ENCODE assay signal across 25 cellular contexts in the genomic region with DNA sequence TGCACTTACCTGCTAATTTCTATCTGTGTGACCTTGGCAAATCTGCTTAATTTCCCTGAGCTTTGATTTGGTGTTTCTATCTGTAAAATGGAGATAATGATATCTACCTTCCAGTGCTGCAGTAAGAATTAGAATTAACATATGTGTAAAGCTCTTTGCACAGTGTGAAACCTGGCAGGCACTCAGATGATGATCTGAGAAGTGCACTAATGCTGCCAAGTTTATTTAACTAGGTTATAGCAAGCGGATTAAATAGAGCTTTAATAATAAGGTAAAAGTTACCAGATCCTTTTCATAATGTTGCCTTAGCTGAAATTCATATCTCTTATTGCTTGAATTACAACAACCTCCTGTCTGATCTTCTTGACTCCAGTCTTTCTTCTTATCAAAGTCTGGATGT.
"Had no signal": no experiment of that assay in that cellular context is flagged by ENCODE, and none has a peak within 500 bp of the region (broad histone marks: within the 10 kb centered on the region; RNA-seq: fewer than 3 reads in every experiment).

No MANE protein-coding gene starts in this region.

- DNase-seq: activated CD4-positive, alpha-beta T cell treated with anti-CD3 and anti-CD28 coated beads for 36 hours; activated CD4-positive, alpha-beta T cell treated with anti-CD3 and anti-CD28 coated beads, Interleukin-2, amount 50 U/mL, for 4 hours; activated CD4-positive, CD25-positive, alpha-beta regulatory T cell; activated effector memory CD4-positive, alpha-beta T cell treated with Interleukin-2 at 50 U/mL for 16 hours; activated naive CD4-positive, alpha-beta T cell treated with Interleukin-2 at 50 U/mL for 16 hours; activated T-cell treated with anti-CD3 and anti-CD28 coated beads for 4 hours; activated T-cell treated with anti-CD3 and anti-CD28 coated beads, Interleukin-2, amount 50 U/mL, for 72 hours; anterior cingulate cortex; body of pancreas; foreskin fibroblast; head of caudate nucleus; hippocampal formation; left colon; mammary epithelial cell; nephron progenitor cell; ovary; retina; small intestine; stimulated activated CD4-positive, alpha-beta T cell treated with anti-CD3 and anti-CD28 coated beads, Interleukin-4, amount 100 ng/mL, for 24 hours; stimulated activated naive CD8-positive, alpha-beta T cell treated with anti-CD3 and anti-CD28 coated beads, Interleukin-15, amount 100 ng/mL, for 72 hours; tibial artery had no signal

- H3K36me3 ChIP-seq: neutrophil, ovary, prostate gland, tibial artery had no signal

- H3K27ac ChIP-seq: body of pancreas, neutrophil, ovary, prostate gland, tibial artery had no signal

- H3K27me3 ChIP-seq: body of pancreas, neutrophil, ovary, tibial artery had no signal

- H3K4me3 ChIP-seq: body of pancreas, ovary, prostate gland, tibial artery had no signal

- H3K4me1 ChIP-seq: body of pancreas, prostate gland had no signal

- H3K9me3 ChIP-seq: body of pancreas, neutrophil, ovary, prostate gland, tibial artery had no signal

- ATAC-seq: activated CD4-positive, alpha-beta T cell treated with anti-CD3 and anti-CD28 coated beads for 36 hours; activated T-cell treated with anti-CD3 and anti-CD28 coated beads, Interleukin-2, amount 50 U/mL, for 72 hours; body of pancreas; left colon; sciatic nerve; stimulated activated effector memory CD8-positive, alpha-beta T cell treated with anti-CD3 and anti-CD28 coated beads, Interleukin-12 subunit alpha, Interleukin-12 subunit beta, amount 100 ng/mL, for 72 hours; stimulated activated naive CD8-positive, alpha-beta T cell treated with anti-CD3 and anti-CD28 coated beads, Interleukin-15, amount 100 ng/mL, for 72 hours had no signal
